ENCODE assay signal across 2 cellular contexts in genomic region chr2:173652311-173652710, GRCh38.
TF ChIP-seq lines count a peak whose summit lies in the region.

No MANE protein-coding gene starts in this region.

TF ChIP-seq in HCT116, 20 proteins besides CTCF, POLR2A, EP300 and RAD21 (continued from another document):
- TF ChIP-seq ELF1 (IDR thresholded peaks at IDR 0.05; ENCODE audit: borderline replicate concordance, low read depth) (no peak; the same call in 1 of the 2 replicates), JUND (IDR thresholded peaks at IDR 0.05) (peak; percentile 53), SRF (IDR thresholded peaks at IDR 0.05; ENCODE audit: low read depth) (peak; percentile 55), TCF7L2 (IDR thresholded peaks at IDR 0.05; ENCODE audit: borderline replicate concordance, extremely low read depth, insufficient read depth, insufficient read length) (no peak), CBX3 (IDR thresholded peaks at IDR 0.05; ENCODE audit: low read depth) (peak; percentile 60), YY1 (IDR thresholded peaks at IDR 0.05; ENCODE audit: extremely low read depth, insufficient replicate concordance, low read depth, low read length) (peak; percentile 7), CEBPB (IDR thresholded peaks at IDR 0.05; ENCODE audit: low read depth) (peak; percentile 72)

TF ChIP-seq in SK-N-SH, 30 proteins besides CTCF, POLR2A, EP300 and RAD21 (continued from another document):
- TF ChIP-seq ZBTB33 (IDR thresholded peaks at IDR 0.05; ENCODE audit: borderline replicate concordance, low read depth), result 0 out of 2 replicates have a peak, but pooled peaks have one; percentile 1
- peak; percentile 89 for TF ChIP-seq FOSL2 (IDR thresholded peaks at IDR 0.05; ENCODE audit: borderline replicate concordance, low read depth)
- peak; percentile 67 for TF ChIP-seq JUND (IDR thresholded peaks at IDR 0.05)
- TF ChIP-seq RCOR1 (IDR thresholded peaks at IDR 0.05; ENCODE audit: low read length), result no peak
